2 cellular contexts compared by ENCODE assay signal in the genomic region with DNA sequence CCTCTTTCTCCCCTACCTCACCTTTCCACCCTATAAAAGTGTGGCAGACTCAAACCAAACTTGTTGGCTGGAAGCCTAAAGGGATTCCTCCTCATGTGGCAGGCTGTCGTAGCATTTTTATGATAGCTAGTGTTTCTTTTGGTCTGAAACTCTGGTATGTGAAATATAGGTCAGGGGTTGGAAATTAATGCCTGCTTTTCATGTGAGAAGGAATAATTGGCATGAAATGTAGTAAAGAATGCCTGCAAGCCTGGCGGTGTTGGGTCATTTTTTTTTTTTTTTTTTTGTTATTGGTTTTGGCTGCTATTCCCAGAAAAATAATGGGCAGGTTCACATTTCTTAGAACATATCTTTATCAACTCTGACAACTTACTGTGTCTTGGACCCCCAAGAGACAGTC.
TF ChIP-seq lines count a peak whose summit lies in the region.

No MANE protein-coding gene starts in this region.

TF ChIP-seq in SK-N-SH, 30 proteins besides CTCF, POLR2A, EP300 and RAD21:
- TF ChIP-seq TEAD4 (IDR thresholded peaks at IDR 0.05; ENCODE audit: borderline replicate concordance, insufficient read depth) (no peak), JUND (IDR thresholded peaks at IDR 0.05) (no peak), ELF1 (IDR thresholded peaks at IDR 0.05) (no peak), CHD2 (IDR thresholded peaks at IDR 0.05; ENCODE audit: low read length, partially characterized antibody) (no peak), RCOR1 (IDR thresholded peaks at IDR 0.05; ENCODE audit: low read length) (no peak), FOSL2 (IDR thresholded peaks at IDR 0.05; ENCODE audit: borderline replicate concordance, low read depth) (no peak)
- TF ChIP-seq, protein P1, sequence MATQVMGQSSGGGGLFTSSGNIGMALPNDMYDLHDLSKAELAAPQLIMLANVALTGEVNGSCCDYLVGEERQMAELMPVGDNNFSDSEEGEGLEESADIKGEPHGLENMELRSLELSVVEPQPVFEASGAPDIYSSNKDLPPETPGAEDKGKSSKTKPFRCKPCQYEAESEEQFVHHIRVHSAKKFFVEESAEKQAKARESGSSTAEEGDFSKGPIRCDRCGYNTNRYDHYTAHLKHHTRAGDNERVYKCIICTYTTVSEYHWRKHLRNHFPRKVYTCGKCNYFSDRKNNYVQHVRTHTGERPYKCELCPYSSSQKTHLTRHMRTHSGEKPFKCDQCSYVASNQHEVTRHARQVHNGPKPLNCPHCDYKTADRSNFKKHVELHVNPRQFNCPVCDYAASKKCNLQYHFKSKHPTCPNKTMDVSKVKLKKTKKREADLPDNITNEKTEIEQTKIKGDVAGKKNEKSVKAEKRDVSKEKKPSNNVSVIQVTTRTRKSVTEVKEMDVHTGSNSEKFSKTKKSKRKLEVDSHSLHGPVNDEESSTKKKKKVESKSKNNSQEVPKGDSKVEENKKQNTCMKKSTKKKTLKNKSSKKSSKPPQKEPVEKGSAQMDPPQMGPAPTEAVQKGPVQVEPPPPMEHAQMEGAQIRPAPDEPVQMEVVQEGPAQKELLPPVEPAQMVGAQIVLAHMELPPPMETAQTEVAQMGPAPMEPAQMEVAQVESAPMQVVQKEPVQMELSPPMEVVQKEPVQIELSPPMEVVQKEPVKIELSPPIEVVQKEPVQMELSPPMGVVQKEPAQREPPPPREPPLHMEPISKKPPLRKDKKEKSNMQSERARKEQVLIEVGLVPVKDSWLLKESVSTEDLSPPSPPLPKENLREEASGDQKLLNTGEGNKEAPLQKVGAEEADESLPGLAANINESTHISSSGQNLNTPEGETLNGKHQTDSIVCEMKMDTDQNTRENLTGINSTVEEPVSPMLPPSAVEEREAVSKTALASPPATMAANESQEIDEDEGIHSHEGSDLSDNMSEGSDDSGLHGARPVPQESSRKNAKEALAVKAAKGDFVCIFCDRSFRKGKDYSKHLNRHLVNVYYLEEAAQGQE (IDR thresholded peaks at IDR 0.05; ENCODE audit: low read depth, low read length) = no peak

TF ChIP-seq in endothelial cell of umbilical vein, 7 proteins besides CTCF, POLR2A, EP300 and RAD21:
- TF ChIP-seq MYC (IDR thresholded peaks at IDR 0.05; ENCODE audit: low read depth, low read length) (no peak), FOS (IDR thresholded peaks at IDR 0.05; ENCODE audit: borderline replicate concordance, insufficient read depth, low read length) (no peak)
